Comparison of ENCODE assay signal across 7 cellular contexts in the genomic region with DNA sequence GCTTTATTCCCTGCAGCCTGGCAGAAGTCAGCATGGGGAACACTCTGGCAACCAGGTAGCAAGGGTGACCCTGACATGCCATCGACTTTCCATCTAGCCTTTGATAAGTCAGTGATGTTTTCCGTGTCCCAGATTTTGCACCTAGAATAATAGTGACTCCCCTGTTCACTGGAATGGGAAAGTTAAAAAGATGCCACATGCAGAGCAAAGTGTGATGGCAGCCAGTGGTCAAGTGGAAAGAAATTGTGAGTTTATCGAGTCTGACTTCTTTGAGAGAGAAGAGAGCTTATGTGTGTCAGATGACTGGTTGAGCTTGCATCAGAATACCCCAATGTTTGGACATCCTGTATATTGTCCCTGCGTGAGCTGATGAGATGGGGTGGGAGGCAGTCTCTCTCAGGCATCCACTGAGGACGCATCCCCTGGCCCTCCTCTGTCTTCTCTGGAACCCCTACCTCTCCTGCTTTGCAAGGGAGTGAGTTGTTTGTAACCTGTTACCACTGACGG.
"Had no signal": no experiment of that assay in that cellular context is flagged by ENCODE, and none has a peak within 500 bp of the region (broad histone marks: within the 10 kb centered on the region; RNA-seq: fewer than 3 reads in every experiment).

No MANE protein-coding gene starts in this region.

- H3K27ac Mint-ChIP-seq: H9, IgD-negative memory B cell had no signal

- H3K4me3 ChIP-seq: GM23248 had no signal

- H3K27ac ChIP-seq: GM23248 had no signal

- H3K9ac ChIP-seq: GM23248 had no signal

- H3K27me3 Mint-ChIP-seq: IgD-negative memory B cell had no signal

- H3K4me3 Mint-ChIP-seq: H9, IgD-negative memory B cell had no signal

- FAIRE-seq: H54, HepG2 had no signal

- H2AFZ ChIP-seq: GM23248 had no signal

- H3K9me3 Mint-ChIP-seq: H9, IgD-negative memory B cell had no signal

- H3K4me1 Mint-ChIP-seq: H9 had no signal

- ATAC-seq: HepG2 had no signal

- DNase-seq: GM23248, GOT3, H9, HCEC 1CT had no signal
